Comparison of ENCODE assay signal across 34 cellular contexts in the genomic region with DNA sequence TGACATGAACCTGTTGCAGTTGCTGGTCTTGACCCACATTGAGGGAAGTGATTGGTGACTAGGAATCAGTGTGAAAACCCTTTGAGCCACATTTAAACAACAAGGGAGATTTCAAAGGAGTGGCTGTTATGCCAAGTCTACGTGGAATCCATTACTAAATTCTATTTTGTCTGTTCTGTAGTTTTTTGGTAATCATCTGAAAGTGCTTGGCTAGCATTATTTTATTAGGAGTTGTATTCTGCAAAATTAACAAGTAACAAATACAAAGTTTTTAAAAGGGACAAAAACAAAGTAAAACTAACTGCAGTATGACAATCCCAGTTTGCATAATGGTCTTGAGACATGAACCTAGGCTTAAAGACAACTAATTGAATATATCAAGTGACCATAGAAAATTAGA.
"Had no signal": no experiment of that assay in that cellular context is flagged by ENCODE, and none has a peak within 500 bp of the region (broad histone marks: within the 10 kb centered on the region; RNA-seq: fewer than 3 reads in every experiment).

No MANE protein-coding gene starts in this region.

- H3K36me3 ChIP-seq: adrenal gland, cardiac muscle cell had no signal

- H3K4me3 ChIP-seq: adrenal gland, body of pancreas, cardiac muscle cell had no signal

- H3K4me1 ChIP-seq: adrenal gland, body of pancreas had no signal

- DNase-seq: activated B cell treated with CpG ODN at 0.5 μM for 24 hours; activated CD4-positive, alpha-beta memory T cell treated with anti-CD3 and anti-CD28 coated beads for 36 hours; activated CD4-positive, alpha-beta T cell treated with anti-CD3 and anti-CD28 coated beads for 4 hours; activated CD4-positive, alpha-beta T cell treated with anti-CD3 and anti-CD28 coated beads, Interleukin-2, amount 10 ng/mL, durations not matched to agents 24 days and 14 days; activated CD4-positive, alpha-beta T cell treated with anti-CD3 and anti-CD28 coated beads, Interleukin-2, amount 50 U/mL, for 1 hour; activated CD4-positive, alpha-beta T cell treated with anti-CD3 and anti-CD28 coated beads, Interleukin-2, amount 50 U/mL, for 4 hours; activated CD4-positive, CD25-positive, alpha-beta regulatory T cell treated with anti-CD3 and anti-CD28 coated beads, Interleukin-2, amount 50 U/mL, for 72 hours; activated CD8-positive, alpha-beta memory T cell treated with anti-CD3 and anti-CD28 coated beads, Interleukin-2, amount 50 U/mL, for 4 hours; activated CD8-positive, alpha-beta T cell treated with anti-CD3 and anti-CD28 coated beads for 36 hours; activated effector memory CD4-positive, alpha-beta T cell treated with anti-CD3 and anti-CD28 coated beads, Interleukin-2, amount 50 U/mL, for 16 hours; activated gamma-delta T cell treated with Interleukin-2 at 50 U/mL for 16 hours; activated naive CD4-positive, alpha-beta T cell; activated naive CD4-positive, alpha-beta T cell treated with anti-CD3 and anti-CD28 coated beads for 36 hours; activated naive CD4-positive, alpha-beta T cell treated with anti-CD3 and anti-CD28 coated beads, Interleukin-2, amount 50 U/mL, for 16 hours; activated naive CD8-positive, alpha-beta T cell treated with anti-CD3 and anti-CD28 coated beads for 36 hours; activated T-cell treated with anti-CD3 and anti-CD28 coated beads for 4 hours; activated T-cell treated with anti-CD3 and anti-CD28 coated beads, Interleukin-2, amount 50 U/mL, for 1 hour; activated T-cell treated with anti-CD3 and anti-CD28 coated beads, Interleukin-2, amount 50 U/mL, for 4 hours; activated T-cell treated with anti-CD3 and anti-CD28 coated beads, Interleukin-2, amount 50 U/mL, for 72 hours; adrenal gland; amniotic stem cell; aorta; body of pancreas; caudate nucleus; cerebellar nuclear complex; T-helper 2 cell; T-helper 9 cell had no signal

- H3K27me3 ChIP-seq: adrenal gland, body of pancreas, cardiac muscle cell had no signal

- H3K9me3 ChIP-seq: adrenal gland, body of pancreas had no signal

- FAIRE-seq: astrocyte, bronchial epithelial cell, TTC549 had no signal

- ATAC-seq: activated CD8-positive, alpha-beta T cell treated with anti-CD3 and anti-CD28 coated beads for 36 hours; activated naive CD4-positive, alpha-beta T cell treated with anti-CD3 and anti-CD28 coated beads, Interleukin-2, amount 50 U/mL, for 72 hours; activated T-cell treated with anti-CD3 and anti-CD28 coated beads, Interleukin-2, amount 50 U/mL, for 4 hours; activated T-cell treated with anti-CD3 and anti-CD28 coated beads, Interleukin-2, amount 50 U/mL, for 72 hours; activated T-helper 17 cell treated with anti-CD3 and anti-CD28 coated beads, Interleukin-2, amount 50 U/mL, for 72 hours; body of pancreas had no signal

- H3K27ac ChIP-seq: adrenal gland, body of pancreas, cardiac muscle cell, VCaP had no signal
